In the genomic region with DNA sequence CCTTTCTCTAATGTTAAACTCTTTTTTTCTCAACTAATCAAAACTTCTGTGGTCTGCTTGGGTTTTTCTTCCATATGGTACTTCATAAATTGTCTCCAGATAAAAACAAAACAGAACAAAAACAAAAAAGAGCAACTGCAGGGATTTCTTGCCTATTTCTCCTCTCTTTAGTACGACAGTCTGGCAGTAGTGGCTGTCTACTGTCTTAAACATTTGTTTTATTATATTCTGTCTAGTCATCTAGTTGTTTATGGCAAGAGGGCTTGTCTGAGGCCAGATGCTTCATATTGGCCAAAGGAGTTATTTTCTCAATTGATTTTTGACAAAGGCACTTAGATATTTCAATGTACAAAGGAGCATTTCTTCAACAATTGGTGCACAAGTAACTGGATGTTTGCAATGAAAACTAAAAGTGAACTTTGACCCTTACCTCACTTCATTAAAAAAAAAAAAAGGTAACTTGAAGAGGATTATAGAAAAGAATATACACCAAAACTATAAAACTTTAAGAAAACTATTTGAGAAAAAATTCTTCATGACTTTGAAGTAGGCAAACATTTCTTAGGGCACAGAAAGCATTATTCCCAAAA, we compare ENCODE assay signal across 25 cellular contexts.
DNase-seq lines count a peak whose midpoint lies in the region; ATAC-seq and TF ChIP-seq lines count a peak whose summit lies in the region.
"Had no signal": no experiment of that assay in that cellular context is flagged by ENCODE, and none has a peak within 500 bp of the region (broad histone marks: within the 10 kb centered on the region; RNA-seq: fewer than 3 reads in every experiment).

No MANE protein-coding gene starts in this region.

- intact Hi-C loops in mucosa of descending colon (cut with DNase I, micrococcal nuclease) = no loop called here

- H3K4me3 ChIP-seq in MM.1S (ENCODE audit: low read length) = peak overlapping the region; percentile 43
- H3K4me3 ChIP-seq in mucosa of descending colon = no peak overlapping the region
- H3K4me3 ChIP-seq: BLaER1, cardiac muscle cell, SJCRH30, tibial artery had no signal

- TF ChIP-seq CTCF in MM.1S (IDR thresholded peaks at IDR 0.05; ENCODE audit: low read length) (no peak), mucosa of descending colon (IDR thresholded peaks at IDR 0.05) (no peak), omental fat pad (IDR thresholded peaks at IDR 0.05) (no peak)

- H3K4me1 ChIP-seq in MM.1S (ENCODE audit: low read length) (no peaks in the 10 kb centered on the region), mucosa of descending colon (ENCODE audit: low read depth) (no peaks in the 10 kb centered on the region)
- H3K4me1 ChIP-seq: BLaER1, SJCRH30, tibial artery had no signal

- no peaks in the 10 kb centered on the region for H3K27me3 ChIP-seq in MM.1S (replicated peaks; ENCODE audit: insufficient read depth, low read length)
- H3K27me3 ChIP-seq: BLaER1, cardiac muscle cell, SJCRH30, tibial artery had no signal

- H4K20me1 ChIP-seq in MM.1S (ENCODE audit: insufficient read depth, low read length) = no peaks in the 10 kb centered on the region
- H4K20me1 ChIP-seq: BLaER1 had no signal

- H3K27ac ChIP-seq in MM.1S (ENCODE audit: low read length) = peak overlapping the region; percentile 69; the same call in 1 of the 2 replicates
- H3K27ac ChIP-seq: BLaER1, cardiac muscle cell, HL-60, SJCRH30, tibial artery had no signal

- DNase-seq in MM.1S = no peak
- DNase-seq in mucosa of descending colon = no peak
- no peak for DNase-seq in NCI-H82 treated with DMSO at 0.1 percent for 48 hours (lab: John Stamatoyannopoulos, UW; ENCODE audit: unreplicated experiment)
- no peak for DNase-seq in omental fat pad (ENCODE audit: low spot score)
- DNase-seq: activated CD4-positive, alpha-beta T cell treated with anti-CD3 and anti-CD28 coated beads, Interleukin-2, amount 10 ng/mL, durations not matched to agents 7 days and 5 days; activated effector memory CD4-positive, alpha-beta T cell treated with Interleukin-2 at 50 U/mL for 16 hours; activated T-cell treated with anti-CD3 and anti-CD28 coated beads, Interleukin-2, amount 50 U/mL, for 1 hour; aorta; H9; Karpas-422; NCI-H1417 treated with DMSO at 0.1 percent for 48 hours; NCI-H226; NCI-H526 treated with DMSO at 0.1 percent for 48 hours; SJCRH30; stimulated activated CD4-positive, alpha-beta T cell treated with anti-CD3 and anti-CD28 coated beads, Interleukin-4, amount 100 ng/mL, for 24 hours; T-cell; tibial artery had no signal

- H3F3A ChIP-seq in MM.1S (ENCODE audit: insufficient read depth, low read length) = peaks cover 4% of the 10 kb centered on the region; the same call in 1 of the 2 replicates

- H3K36me3 ChIP-seq in MM.1S (replicated peaks; ENCODE audit: insufficient read depth, low read length) (no peaks in the 10 kb centered on the region), mucosa of descending colon (ENCODE audit: low read depth) (no peaks in the 10 kb centered on the region)
- H3K36me3 ChIP-seq: BLaER1, cardiac muscle cell, SJCRH30, tibial artery had no signal

- H3K4me2 ChIP-seq in MM.1S (ENCODE audit: low read depth, low read length) = peak overlapping the region; percentile 82

- H2AFZ ChIP-seq in MM.1S (ENCODE audit: low read length) = peak overlapping the region; percentile 64

- no peaks in the 10 kb centered on the region for H3K9me2 ChIP-seq in MM.1S (replicated peaks; ENCODE audit: insufficient read depth, low read length)

- H3K79me2 ChIP-seq in MM.1S (ENCODE audit: low read length) = no peaks in the 10 kb centered on the region

- peak overlapping the region; percentile 46; the same call in 1 of the 2 replicates for H3K9ac ChIP-seq in MM.1S (ENCODE audit: low read length)
- H3K9ac ChIP-seq: BLaER1 had no signal

- ATAC-seq in GM19023 (IDR thresholded peaks at IDR 0.05; ENCODE audit: unreplicated experiment) (peak; percentile 25), HG02943 (IDR thresholded peaks at IDR 0.05; ENCODE audit: low read depth, unreplicated experiment) (peak; percentile 18), mucosa of descending colon (peak; percentile 44), GM18519 (IDR thresholded peaks at IDR 0.05; ENCODE audit: low FRiP score, unreplicated experiment) (no peak), omental fat pad (ENCODE audit: low FRiP score) (no peak)
- ATAC-seq: activated naive CD4-positive, alpha-beta T cell treated with anti-CD3 and anti-CD28 coated beads, Interleukin-2, amount 50 U/mL, for 72 hours; natural killer cell treated with Interleukin-12 subunit alpha and Interleukin-12 subunit beta and Interleukin-15 and Interleukin-18, amount 100 ng/mL, for 72 hours; T-cell had no signal

- no peaks in the 10 kb centered on the region for H3K9me3 ChIP-seq in MM.1S (replicated peaks; ENCODE audit: insufficient read depth, low read length)
- H3K9me3 ChIP-seq in mucosa of descending colon = peaks cover 5% of the 10 kb centered on the region
- H3K9me3 ChIP-seq: SJCRH30, tibial artery had no signal

Comparison
In these comparisons a context has a peak if more than half of its experiments do, and no peak if none do; other contexts are left out.
1. ATAC-seq: peak in GM19023 (single experiment), HG02943 (single experiment) and mucosa of descending colon (single experiment); none in GM18519 (single experiment) and omental fat pad (single experiment).